ENCODE assay signal across 1 cellular context in genomic region chr9:107142430-107142829, GRCh38.
TF ChIP-seq lines count a peak whose summit lies in the region.

No MANE protein-coding gene starts in this region.

TF ChIP-seq in H1, 55 proteins besides CTCF, POLR2A, EP300 and RAD21 (continued from another document):
- TF ChIP-seq SP4 (IDR thresholded peaks at IDR 0.05; ENCODE audit: low read length) = no peak
- TF ChIP-seq PHF8 (conservative IDR thresholded peaks at IDR 0.05; ENCODE audit: low read depth, low read length) = no peak
- TF ChIP-seq CTBP2 (IDR thresholded peaks at IDR 0.05; ENCODE audit: borderline replicate concordance, insufficient read depth, insufficient read length, low read length) = no peak
- TF ChIP-seq TBP (IDR thresholded peaks at IDR 0.05; ENCODE audit: low read depth, low read length) = no peak
- TF ChIP-seq RBBP5 (IDR thresholded peaks at IDR 0.05; ENCODE audit: borderline replicate concordance, low read depth, low read length) = no peak
- TF ChIP-seq RXRA (IDR thresholded peaks at IDR 0.05; ENCODE audit: insufficient read depth, low read depth, low read length) = no peak
- no peak for TF ChIP-seq TEAD4 (IDR thresholded peaks at IDR 0.05; ENCODE audit: low read depth, low read length)
- TF ChIP-seq SRF (IDR thresholded peaks at IDR 0.05; ENCODE audit: low read depth, low read length) = no peak
- no peak for TF ChIP-seq ATF3 (IDR thresholded peaks at IDR 0.05; ENCODE audit: insufficient read depth, low read depth, low read length)
